ENCODE assay signal across 14 cellular contexts in the genomic region with DNA sequence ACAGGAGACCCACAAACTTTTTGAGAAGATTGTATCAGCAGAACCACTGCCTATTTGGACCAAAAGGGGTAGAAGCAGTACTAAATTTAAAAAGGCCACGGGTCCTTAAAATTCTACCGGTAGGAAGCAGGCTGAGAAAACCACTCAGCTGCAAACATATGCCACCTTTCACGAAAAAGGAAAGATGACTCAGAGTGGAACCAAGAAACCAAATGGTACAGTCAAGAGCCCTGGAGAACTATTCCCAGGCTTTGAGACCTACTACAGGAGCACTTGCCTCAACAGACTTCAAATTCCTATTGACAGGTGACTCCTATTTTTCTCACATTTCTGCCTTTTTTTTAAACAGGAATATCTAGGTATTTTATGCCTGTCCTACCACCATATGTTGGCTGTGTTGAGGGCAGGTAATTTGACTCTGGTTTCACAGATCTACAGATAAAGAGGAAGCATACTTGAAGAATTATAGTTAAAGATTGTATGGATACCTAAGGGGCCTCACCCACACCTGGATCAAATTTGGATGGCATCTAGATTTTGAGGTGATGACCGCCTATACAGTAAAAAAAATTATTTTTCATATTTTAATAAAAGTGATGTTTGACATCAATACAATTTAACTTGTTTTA. TPM values are rescaled to one million over a fixed set of nuclear protein-coding genes. Genes with fewer than 3 reads are reported as not detected.
DNase-seq lines count a peak whose midpoint lies in the region; ATAC-seq and TF ChIP-seq lines count a peak whose summit lies in the region.
"Had no signal": no experiment of that assay in that cellular context is flagged by ENCODE, and none has a peak within 500 bp of the region (broad histone marks: within the 10 kb centered on the region; RNA-seq: fewer than 3 reads in every experiment).

No MANE protein-coding gene starts in this region.

- H3K9me3 ChIP-seq in Peyer's patch, result no peaks in the 10 kb centered on the region
- H3K9me3 ChIP-seq: ovary had no signal

- no peak overlapping the region for H3K4me3 ChIP-seq in GM12865 (ENCODE audit: low read depth, low read length)
- no peak overlapping the region for H3K4me3 ChIP-seq in Peyer's patch
- H3K4me3 ChIP-seq: cardiac muscle cell, ovary had no signal

- no peak for TF ChIP-seq CTCF in GM12865 (IDR thresholded peaks at IDR 0.05; ENCODE audit: insufficient read depth, low read depth, low read length, missing control alignments)
- TF ChIP-seq CTCF in Peyer's patch (IDR thresholded peaks at IDR 0.05), result no peak

- peak; percentile 49 for DNase-seq in GM12865 (ENCODE audit: low read depth)
- DNase-seq in M059J (ENCODE audit: low read depth), result peak; percentile 69
- DNase-seq in NCI-H2081 (lab: John Stamatoyannopoulos, UW), result no peak
- no peak for DNase-seq in RKO (ENCODE audit: low spot score)
- no peak for DNase-seq in dermis blood vessel endothelial cell
- no peak for DNase-seq in Peyer's patch
- DNase-seq: activated T-cell treated with anti-CD3 and anti-CD28 coated beads, Interleukin-2, amount 50 U/mL, for 48 hours; GDM1; left colon; NCI-H510A treated with DMSO at 0.1 percent for 48 hours; ovary had no signal

- peak; percentile 46 for ATAC-seq in GM19455 (IDR thresholded peaks at IDR 0.05; ENCODE audit: unreplicated experiment)
- ATAC-seq in HG02938 (IDR thresholded peaks at IDR 0.05; ENCODE audit: unreplicated experiment), result peak; percentile 62
- ATAC-seq: left colon had no signal

- H3K4me1 ChIP-seq in Peyer's patch, result peaks cover 0 to 29% (median 0%) of the 10 kb centered on the region in 4 donors

- H3K36me3 ChIP-seq in Peyer's patch, result no peaks in the 10 kb centered on the region
- H3K36me3 ChIP-seq: cardiac muscle cell, ovary had no signal

- no peak for TF ChIP-seq POLR2A in Peyer's patch (IDR thresholded peaks at IDR 0.05)

- H3K27ac ChIP-seq in Peyer's patch, result no peak overlapping the region
- H3K27ac ChIP-seq: ovary had no signal

- no peaks in the 10 kb centered on the region for H3K27me3 ChIP-seq in Peyer's patch
- H3K27me3 ChIP-seq: cardiac muscle cell, ovary had no signal

RNA-seq across cellular contexts. Expression of a gene that starts 10.1 kb away (rescaled TPM):
- 34.4 and 47.4 TPM in 2 replicates for total RNA-seq in M059J (2014; rRNA removed; shearing (Covaris generic))
- total RNA-seq in dermis blood vessel endothelial cell, result 35.6 and 42.8 TPM in 2 replicates
- total RNA-seq in Peyer's patch, result 100 to 1,000 TPM; 102 to 186 (median 139) TPM

Comparison
In these comparisons a context has a peak if more than half of its experiments do, and no peak if none do; other contexts are left out.
1. DNase-seq: peak in GM12865 (single experiment) and M059J (single experiment); none in NCI-H2081 (0 of 2), RKO (single experiment), dermis blood vessel endothelial cell (single experiment) and Peyer's patch (0 of 3).